Comparison of ENCODE assay signal across 9 cellular contexts in the genomic region with DNA sequence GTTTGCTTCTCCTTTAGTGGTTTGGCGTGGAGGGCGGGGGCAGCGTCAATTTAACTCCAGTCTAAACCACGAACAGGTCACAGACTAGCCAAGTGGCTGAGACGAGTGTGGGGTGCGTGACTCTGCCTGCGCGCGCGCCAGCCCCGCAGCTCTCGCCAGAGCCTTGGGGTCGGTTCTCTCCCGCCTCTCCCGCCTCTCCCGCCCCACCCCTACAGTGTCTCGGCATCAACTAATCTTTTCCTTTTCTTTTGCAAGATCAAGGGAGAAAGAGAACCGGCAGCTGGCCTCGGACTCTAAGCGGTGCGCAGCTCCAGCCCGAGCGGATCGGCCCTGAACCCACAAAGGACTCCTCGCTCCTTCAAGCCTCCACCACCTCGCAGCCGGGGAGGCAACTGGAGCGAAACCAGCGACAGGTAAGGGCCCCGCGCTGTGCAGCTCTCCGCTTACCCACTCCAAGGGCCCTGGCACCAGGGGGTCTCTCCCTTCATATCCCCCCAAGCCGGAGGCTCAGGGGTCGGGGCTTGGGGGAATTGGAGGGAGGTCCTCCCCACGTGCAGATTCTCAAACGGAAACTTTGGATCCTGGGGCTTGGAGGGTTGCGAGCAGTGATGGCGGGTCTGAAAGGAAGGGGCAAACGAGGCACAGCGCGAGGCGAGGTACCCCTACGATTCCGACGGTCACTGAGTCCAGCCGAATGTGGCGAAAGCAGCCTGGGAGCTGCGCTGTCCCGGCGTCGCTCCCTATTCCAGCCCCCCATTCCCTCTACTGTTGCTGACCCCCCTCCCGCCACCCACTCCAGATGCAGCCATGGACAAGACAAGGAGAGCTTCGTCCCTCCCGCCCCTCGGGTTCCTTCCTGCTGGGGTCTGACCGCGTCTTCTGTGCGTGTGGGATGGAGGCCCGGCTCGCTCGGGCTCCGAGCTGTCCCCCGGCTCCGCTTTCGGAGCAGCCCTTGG. TPM values are rescaled to one million over a fixed set of nuclear protein-coding genes. Genes with fewer than 3 reads are reported as not detected.
DNase-seq lines count a peak whose midpoint lies in the region; ATAC-seq and TF ChIP-seq lines count a peak whose summit lies in the region.
"Had no signal": no experiment of that assay in that cellular context is flagged by ENCODE, and none has a peak within 500 bp of the region (broad histone marks: within the 10 kb centered on the region; RNA-seq: fewer than 3 reads in every experiment).

No MANE protein-coding gene starts in this region.

- DNase-seq in EH (ENCODE audit: low read depth) (peak; percentile 24), SK-N-SH (peak; percentile 69), left cardiac atrium (peak; percentile 16), ovary (peak in 1 of 5 donors; percentile 9), kidney tubule cell (ENCODE audit: low spot score) (no peak), NCI-H1694 (lab: John Stamatoyannopoulos, UW) (no peak), DMS153 treated with DMSO at 0.1 percent for 48 hours (lab: John Stamatoyannopoulos, UW; ENCODE audit: unreplicated experiment) (no peak)
- DNase-seq: GF-D8 had no signal

- no peak overlapping the region for H2AFZ ChIP-seq in SK-N-SH (ENCODE audit: low read depth)

- no peaks in the 10 kb centered on the region for H4K20me1 ChIP-seq in SK-N-SH (ENCODE audit: insufficient read depth)

- H3K9me3 ChIP-seq in SK-N-SH, result no peaks in the 10 kb centered on the region
- H3K9me3 ChIP-seq in ovary, result no peaks in the 10 kb centered on the region

- TF ChIP-seq EP300 in SK-N-SH (IDR thresholded peaks at IDR 0.05; ENCODE audit: borderline replicate concordance in 1 of 2, low read depth in 1 of 2, low read length in 1 of 2) (no peak), ovary (IDR thresholded peaks at IDR 0.05) (no peak)

- no peak for TF ChIP-seq RAD21 in SK-N-SH (IDR thresholded peaks at IDR 0.05; ENCODE audit: low read length)

- TF ChIP-seq CTCF in SK-N-SH (IDR thresholded peaks at IDR 0.05), result no peak
- TF ChIP-seq CTCF in ovary (IDR thresholded peaks at IDR 0.05), result no peak

- POLR2A ChIA-PET in SK-N-SH (lab: Yijun Ruan, JAX), result no interaction called here

- no peaks in the 10 kb centered on the region for H3F3A ChIP-seq in SK-N-SH (replicated peaks; ENCODE audit: insufficient read depth)

- WGBS in SK-N-SH (ENCODE audit: low lambda C conversion rate), result 5% methylated on average over 57 of the region's 65 CpGs
- whole genome bisulfite sequencing in ovary, 3 donors, result 1 to 2% (median 2%) methylated on average over 65 of the region's 65 CpGs

- H3K9me2 ChIP-seq in SK-N-SH, result no peaks in the 10 kb centered on the region

- no peaks in the 10 kb centered on the region for H3K79me2 ChIP-seq in SK-N-SH (ENCODE audit: insufficient read depth)

- H3K4me3 ChIP-seq in SK-N-SH (ENCODE audit: low read depth in 2 of 2, low read length in 1 of 2) (peak overlapping the region; percentile 43 to 47), ovary (peak overlapping the region; percentile 24)

- CTCF ChIA-PET in SK-N-SH (lab: Yijun Ruan, JAX), result interaction anchor here (0.6 to 4.8 kb wide), 11 partner anchors 9 to 1069 kb away, joined by 3 to 14 read pairs (median 4); no protein-coding TSS in a partner anchor

- H3K27me3 ChIP-seq in SK-N-SH (ENCODE audit: insufficient read depth) (peaks cover 43% of the 10 kb centered on the region), ovary (no peaks in the 10 kb centered on the region)

- H3K4me2 ChIP-seq in SK-N-SH, result peak overlapping the region; percentile 86

- H3K4me1 ChIP-seq in SK-N-SH (ENCODE audit: control insufficient read depth in 1 of 2, insufficient read depth in 2 of 2, low read depth in 1 of 2, low read length in 1 of 2) (peaks cover 3 to 32% of the 10 kb centered on the region in 2 experiments; a peak in 2 of 4 replicates), ovary (ENCODE audit: insufficient read depth) (peaks cover 10% of the 10 kb centered on the region)

- H3K9ac ChIP-seq in SK-N-SH, result no peak overlapping the region

- peak; percentile 58 to 62 for ATAC-seq in left cardiac atrium
- no peak for ATAC-seq in HG02759 (IDR thresholded peaks at IDR 0.05; ENCODE audit: unreplicated experiment)

- intact Hi-C loops in left cardiac atrium (cut with DNase I) (no loop called here), ovary (cut with DNase I) (no loop called here)

- no peak for TF ChIP-seq POLR2A in ovary (IDR thresholded peaks at IDR 0.05)

- H3K27ac ChIP-seq in SK-N-SH (ENCODE audit: low read depth in 2 of 2, low read length in 1 of 2) (no peak overlapping the region), ovary (no peak overlapping the region)

- H3K36me3 ChIP-seq in SK-N-SH (replicated peaks in 1 of 2; ENCODE audit: control insufficient read depth in 1 of 2, insufficient read depth in 2 of 2, low read length in 1 of 2), result no peaks in the 10 kb centered on the region
- no peaks in the 10 kb centered on the region for H3K36me3 ChIP-seq in ovary

TF ChIP-seq in SK-N-SH, 30 proteins besides CTCF, POLR2A, EP300 and RAD21:
- TF ChIP-seq NRF1 (IDR thresholded peaks at IDR 0.05; ENCODE audit: low read depth, low read length) (no peak), GATA2 (CRISPR knock-in tag; IDR thresholded peaks at IDR 0.05) (no peak), TAF1 (IDR thresholded peaks at IDR 0.05; ENCODE audit: borderline replicate concordance, low read depth, low read length) (no peak), ELF1 (IDR thresholded peaks at IDR 0.05) (no peak), GABPA (IDR thresholded peaks at IDR 0.05; ENCODE audit: low read depth) (no peak), RFX5 (IDR thresholded peaks at IDR 0.05; ENCODE audit: low read length) (no peak), TEAD4 (IDR thresholded peaks at IDR 0.05; ENCODE audit: borderline replicate concordance, insufficient read depth) (no peak), RCOR1 (IDR thresholded peaks at IDR 0.05; ENCODE audit: low read length) (no peak), FOSL2 (IDR thresholded peaks at IDR 0.05; ENCODE audit: borderline replicate concordance, low read depth) (no peak), CHD2 (IDR thresholded peaks at IDR 0.05; ENCODE audit: low read length, partially characterized antibody) (no peak), MXI1 (IDR thresholded peaks at IDR 0.05; ENCODE audit: low read depth, low read length) (no peak), NFIC (IDR thresholded peaks at IDR 0.05; ENCODE audit: borderline replicate concordance) (no peak), RXRA (IDR thresholded peaks at IDR 0.05; ENCODE audit: borderline replicate concordance, low read depth) (no peak), REST (IDR thresholded peaks at IDR 0.05; ENCODE audit: low read depth, low read length) (no peak), FOXJ3 (CRISPR knock-in tag; IDR thresholded peaks at IDR 0.05) (no peak), YY1 (IDR thresholded peaks at IDR 0.05; ENCODE audit: low read depth) (no peak)
- TF ChIP-seq, protein P1, sequence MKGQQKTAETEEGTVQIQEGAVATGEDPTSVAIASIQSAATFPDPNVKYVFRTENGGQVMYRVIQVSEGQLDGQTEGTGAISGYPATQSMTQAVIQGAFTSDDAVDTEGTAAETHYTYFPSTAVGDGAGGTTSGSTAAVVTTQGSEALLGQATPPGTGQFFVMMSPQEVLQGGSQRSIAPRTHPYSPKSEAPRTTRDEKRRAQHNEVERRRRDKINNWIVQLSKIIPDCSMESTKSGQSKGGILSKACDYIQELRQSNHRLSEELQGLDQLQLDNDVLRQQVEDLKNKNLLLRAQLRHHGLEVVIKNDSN (IDR thresholded peaks at IDR 0.05; ENCODE audit: borderline replicate concordance, low read depth), result no peak
- TF ChIP-seq, protein P2, sequence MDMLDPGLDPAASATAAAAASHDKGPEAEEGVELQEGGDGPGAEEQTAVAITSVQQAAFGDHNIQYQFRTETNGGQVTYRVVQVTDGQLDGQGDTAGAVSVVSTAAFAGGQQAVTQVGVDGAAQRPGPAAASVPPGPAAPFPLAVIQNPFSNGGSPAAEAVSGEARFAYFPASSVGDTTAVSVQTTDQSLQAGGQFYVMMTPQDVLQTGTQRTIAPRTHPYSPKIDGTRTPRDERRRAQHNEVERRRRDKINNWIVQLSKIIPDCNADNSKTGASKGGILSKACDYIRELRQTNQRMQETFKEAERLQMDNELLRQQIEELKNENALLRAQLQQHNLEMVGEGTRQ (IDR thresholded peaks at IDR 0.05; ENCODE audit: borderline replicate concordance, low read depth, low read length), result no peak

RNA-seq across cellular contexts. Expression of gene CHRM2, which starts 0.8 kb away (rescaled TPM):
- polyA plus RNA-seq in SK-N-SH (2012; rRNA removed), result 0.02 and 0.23 TPM in 2 replicates
- 0.03 and 0.07 TPM in 2 replicates for polyA plus RNA-seq in SK-N-SH (2012; cell fraction: cytosol; rRNA removed)
- polyA plus RNA-seq in SK-N-SH (2012; cell fraction: nucleus; rRNA removed), result 0.12 and 0.22 TPM in 2 replicates
- 10 to 100 TPM; 45.8 to 90.7 TPM for total RNA-seq in left cardiac atrium
- under 1 TPM in 5 of 7 donors, not detected in 2; 0.38 to 0.69 (median 0.55) TPM for total RNA-seq in ovary
- under 1 TPM; 0.05 to 0.06 TPM for polyA plus RNA-seq in ovary

Comparison
In these comparisons a context has a peak if more than half of its experiments do, and no peak if none do; other contexts are left out.
1. DNase-seq: peak in EH (single experiment), SK-N-SH (single experiment) and left cardiac atrium (single experiment); none in kidney tubule cell (single experiment), NCI-H1694 (single experiment) and DMS153 treated with DMSO at 0.1 percent for 48 hours (single experiment).
2. RNA of gene CHRM2, which starts 0.8 kb away (total RNA-seq): 45.8 to 90.7 TPM in left cardiac atrium; 0.38 to 0.69 TPM in ovary; every median in the first group is over 10 times any median in the second.